In the genomic region with DNA sequence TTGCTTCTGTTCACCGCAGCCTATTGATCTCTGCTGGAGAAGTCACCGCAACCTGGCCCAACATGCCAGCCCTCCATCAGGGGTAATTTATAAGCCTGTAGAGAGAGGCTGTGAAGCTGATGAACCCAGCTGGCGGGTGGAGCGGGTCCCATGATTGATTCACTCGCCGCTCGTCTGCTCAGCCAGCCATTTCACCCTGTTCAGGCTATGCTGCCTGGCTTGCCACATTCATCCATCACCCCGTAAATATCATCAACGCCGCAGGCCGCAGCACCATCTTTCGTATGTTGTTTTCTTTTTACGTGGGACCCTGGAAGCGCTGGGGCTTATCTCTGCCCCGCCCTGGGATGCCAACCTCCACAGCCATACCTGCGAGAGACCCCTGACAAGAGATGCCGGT, we compare ENCODE assay signal across 28 cellular contexts.
"Had no signal": no experiment of that assay in that cellular context is flagged by ENCODE, and none has a peak within 500 bp of the region (broad histone marks: within the 10 kb centered on the region; RNA-seq: fewer than 3 reads in every experiment).

No MANE protein-coding gene starts in this region.

- H3K9me3 ChIP-seq: stomach, suprapubic skin, testis, thoracic aorta, thyroid gland, tibial nerve, transverse colon, upper lobe of left lung, upper lobe of right lung, uterus, vagina had no signal

- H3K27ac Mint-ChIP-seq: stimulated activated effector memory CD8-positive, alpha-beta T cell treated with anti-CD3 and anti-CD28 coated beads, Interleukin-12 subunit alpha, Interleukin-12 subunit beta, amount 100 ng/mL, for 72 hours; stimulated activated memory B cell treated with anti-CD40 and anti-IgM and Interleukin-4, amounts not matched to agents 10 μg/mL and 1 μg/mL and 100 μg/mL, for 72 hours; stimulated activated naive B cell treated with anti-CD40 and anti-IgM and Interleukin-4, amounts not matched to agents 10 μg/mL and 1 μg/mL and 100 μg/mL, for 72 hours; stimulated activated naive CD8-positive, alpha-beta T cell treated with anti-CD3 and anti-CD28 coated beads, Interleukin-15, amount 100 ng/mL, for 72 hours; stimulated activated naive CD8-positive, alpha-beta T cell treated with anti-CD3 and anti-CD28 coated beads, Interleukin-15, Interleukin-2, amounts not matched to agents 100 ng/mL and 50 ng/mL, for 24 hours; type B pancreatic cell had no signal

- H3K27me3 Mint-ChIP-seq: stimulated activated memory B cell treated with anti-CD40 and anti-IgM and Interleukin-4, amounts not matched to agents 10 μg/mL and 1 μg/mL and 100 μg/mL, for 72 hours; stimulated activated naive B cell treated with anti-CD40 and anti-IgM and Interleukin-4, amounts not matched to agents 10 μg/mL and 1 μg/mL and 100 μg/mL, for 72 hours; stimulated activated naive CD8-positive, alpha-beta T cell treated with anti-CD3 and anti-CD28 coated beads, Interleukin-15, amount 100 ng/mL, for 72 hours; stimulated activated naive CD8-positive, alpha-beta T cell treated with anti-CD3 and anti-CD28 coated beads, Interleukin-15, Interleukin-2, amounts not matched to agents 100 ng/mL and 50 ng/mL, for 24 hours had no signal

- H3K4me3 Mint-ChIP-seq: stimulated activated effector memory CD8-positive, alpha-beta T cell treated with anti-CD3 and anti-CD28 coated beads, Interleukin-12 subunit alpha, Interleukin-12 subunit beta, amount 100 ng/mL, for 72 hours; stimulated activated memory B cell treated with anti-CD40 and anti-IgM and Interleukin-4, amounts not matched to agents 10 μg/mL and 1 μg/mL and 100 μg/mL, for 72 hours; stimulated activated naive B cell treated with anti-CD40 and anti-IgM and Interleukin-4, amounts not matched to agents 10 μg/mL and 1 μg/mL and 100 μg/mL, for 72 hours; stimulated activated naive CD8-positive, alpha-beta T cell treated with anti-CD3 and anti-CD28 coated beads, Interleukin-15, amount 100 ng/mL, for 72 hours; stimulated activated naive CD8-positive, alpha-beta T cell treated with anti-CD3 and anti-CD28 coated beads, Interleukin-15, Interleukin-2, amounts not matched to agents 100 ng/mL and 50 ng/mL, for 24 hours; type B pancreatic cell had no signal

- ATAC-seq: stimulated activated effector memory CD8-positive, alpha-beta T cell treated with anti-CD3 and anti-CD28 coated beads, Interleukin-12 subunit alpha, Interleukin-12 subunit beta, amount 100 ng/mL, for 72 hours; stimulated activated memory B cell treated with anti-CD40 and anti-IgM and Interleukin-4, amounts not matched to agents 10 μg/mL and 1 μg/mL and 100 μg/mL, for 72 hours; stimulated activated naive B cell treated with anti-CD40 and anti-IgM and Interleukin-4, amounts not matched to agents 10 μg/mL and 1 μg/mL and 100 μg/mL, for 72 hours; stimulated activated naive CD8-positive, alpha-beta T cell treated with anti-CD3 and anti-CD28 coated beads, Interleukin-15, amount 100 ng/mL, for 72 hours; stimulated activated naive CD8-positive, alpha-beta T cell treated with anti-CD3 and anti-CD28 coated beads, Interleukin-15, Interleukin-2, amounts not matched to agents 100 U/mL and 50 U/mL, for 24 hours had no signal

- H3K4me1 Mint-ChIP-seq: stimulated activated effector memory CD8-positive, alpha-beta T cell treated with anti-CD3 and anti-CD28 coated beads, Interleukin-12 subunit alpha, Interleukin-12 subunit beta, amount 100 ng/mL, for 72 hours; stimulated activated memory B cell treated with anti-CD40 and anti-IgM and Interleukin-4, amounts not matched to agents 10 μg/mL and 1 μg/mL and 100 μg/mL, for 72 hours; stimulated activated naive B cell treated with anti-CD40 and anti-IgM and Interleukin-4, amounts not matched to agents 10 μg/mL and 1 μg/mL and 100 μg/mL, for 72 hours; stimulated activated naive CD8-positive, alpha-beta T cell treated with anti-CD3 and anti-CD28 coated beads, Interleukin-15, amount 100 ng/mL, for 72 hours had no signal

- H3K27ac ChIP-seq: stomach, suprapubic skin, testis, thoracic aorta, thyroid gland, tibial artery, tibial nerve, transverse colon, upper lobe of left lung, upper lobe of right lung, uterus, vagina had no signal

- H3K36me3 Mint-ChIP-seq: stimulated activated effector memory CD8-positive, alpha-beta T cell treated with anti-CD3 and anti-CD28 coated beads, Interleukin-12 subunit alpha, Interleukin-12 subunit beta, amount 100 ng/mL, for 72 hours; stimulated activated memory B cell treated with anti-CD40 and anti-IgM and Interleukin-4, amounts not matched to agents 10 μg/mL and 1 μg/mL and 100 μg/mL, for 72 hours; stimulated activated naive B cell treated with anti-CD40 and anti-IgM and Interleukin-4, amounts not matched to agents 10 μg/mL and 1 μg/mL and 100 μg/mL, for 72 hours; type B pancreatic cell had no signal

- H3K9me3 Mint-ChIP-seq: stimulated activated memory B cell treated with anti-CD40 and anti-IgM and Interleukin-4, amounts not matched to agents 10 μg/mL and 1 μg/mL and 100 μg/mL, for 72 hours; type B pancreatic cell had no signal

- DNase-seq: stimulated activated CD4-positive, alpha-beta T cell treated with anti-CD3 and anti-CD28 coated beads, Interleukin-2, amount 100 ng/mL, for 48 hours; stimulated activated CD4-positive, alpha-beta T cell treated with anti-CD3 and anti-CD28 coated beads, Interleukin-4, amount 100 ng/mL, for 1 hour; stimulated activated CD4-positive, alpha-beta T cell treated with anti-CD3 and anti-CD28 coated beads, Interleukin-4, amount 100 ng/mL, for 24 hours; stimulated activated CD4-positive, alpha-beta T cell treated with anti-CD3 and anti-CD28 coated beads, Interleukin-4, amount 100 ng/mL, for 4 hours; stimulated activated CD8-positive, alpha-beta memory T cell treated with anti-CD3 and anti-CD28 coated beads, Interleukin-4, amount 100 ng/mL, for 48 hours; stimulated activated naive B cell treated with anti-CD40 and anti-IgM and Interleukin-4, amounts not matched to agents 10 μg/mL and 1 μg/mL and 100 μg/mL, for 72 hours; stimulated activated naive CD4-positive, alpha-beta T cell; stimulated activated naive CD4-positive, alpha-beta T cell treated with Interleukin-2 at 50 U/mL for 16 hours; stimulated activated naive CD8-positive, alpha-beta T cell treated with anti-CD3 and anti-CD28 coated beads, Interleukin-15, amount 100 ng/mL, for 72 hours; stimulated activated naive CD8-positive, alpha-beta T cell treated with anti-CD3 and anti-CD28 coated beads, Interleukin-15, Interleukin-2, amounts not matched to agents 100 U/mL and 50 U/mL, for 24 hours; stomach; substantia nigra; testis; thyroid gland; tibial artery; transverse colon; trophoblast cell; upper lobe of left lung; upper lobe of right lung; uterus had no signal

- H3K27me3 ChIP-seq: testis, thyroid gland, tibial artery, tibial nerve, transverse colon, upper lobe of left lung, upper lobe of right lung, uterus, vagina had no signal

- H3K4me1 ChIP-seq: stomach, suprapubic skin, testis, thyroid gland, tibial artery, tibial nerve, transverse colon, upper lobe of left lung, upper lobe of right lung, uterus, vagina had no signal

- H3K4me3 ChIP-seq: stomach, suprapubic skin, testis, thoracic aorta, thyroid gland, tibial artery, tibial nerve, transverse colon, upper lobe of left lung, upper lobe of right lung, uterus, vagina had no signal

- H3K36me3 ChIP-seq: stomach, suprapubic skin, thoracic aorta, thyroid gland, tibial artery, tibial nerve, transverse colon, upper lobe of left lung, upper lobe of right lung, uterus, vagina had no signal
